Comparison of ENCODE assay signal across 20 cellular contexts in the genomic region with DNA sequence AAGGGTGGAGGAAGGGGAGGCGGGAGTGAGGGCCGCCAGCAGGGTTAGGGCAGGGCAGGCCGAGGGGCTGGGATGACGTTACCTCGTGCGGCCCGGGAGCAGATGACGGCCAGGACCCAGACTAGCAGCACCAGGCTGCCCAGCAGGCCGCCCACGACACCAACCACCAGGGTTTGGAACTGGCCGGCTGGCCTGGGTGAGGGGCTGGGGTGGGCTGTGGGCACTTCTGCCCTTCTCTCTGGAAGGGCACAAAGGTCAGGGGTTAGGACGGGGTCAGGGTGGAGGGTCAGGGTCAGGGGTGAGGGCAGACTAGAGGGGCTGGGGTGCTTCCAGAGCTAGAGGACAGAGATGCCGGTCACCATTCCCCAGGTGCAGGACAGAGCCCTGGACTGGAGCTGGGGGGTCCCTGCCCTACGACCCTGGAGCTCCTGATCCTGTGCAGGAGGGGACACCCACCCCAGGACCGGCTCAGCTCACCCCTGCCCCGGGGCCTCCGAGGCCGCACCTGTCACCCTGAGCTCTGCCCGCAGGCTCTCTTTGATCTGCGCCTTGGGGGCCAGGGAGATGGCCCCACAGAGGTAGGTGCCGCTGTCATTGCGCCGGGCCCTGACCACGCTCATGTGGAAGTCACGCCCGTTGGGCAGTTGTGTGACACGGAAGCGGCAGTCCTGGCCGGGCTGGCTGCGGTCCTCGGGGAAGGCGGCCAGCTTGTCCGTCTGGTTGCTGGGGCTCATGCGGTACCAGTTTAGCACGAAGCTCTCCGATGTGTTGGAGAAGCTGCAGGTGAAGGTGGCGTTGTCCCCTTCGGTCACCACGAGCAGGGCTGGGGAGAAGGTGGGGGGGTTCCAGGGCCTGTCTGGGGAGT. TPM values are rescaled to one million over a fixed set of nuclear protein-coding genes. Genes with fewer than 3 reads are reported as not detected.
A peak's percentile ranks its signal among the peaks of the same experiment; 100 is the strongest.
DNase-seq lines count a peak whose midpoint lies in the region; ATAC-seq, FAIRE-seq and TF ChIP-seq lines count a peak whose summit lies in the region.
"Had no signal": no experiment of that assay in that cellular context is flagged by ENCODE, and none has a peak within 500 bp of the region (broad histone marks: within the 10 kb centered on the region; RNA-seq: fewer than 3 reads in every experiment).

No MANE protein-coding gene starts in this region.

- peaks cover 38 to 86% of the 10 kb centered on the region in 2 experiments; a peak in 4 of 5 replicates for H3K27me3 ChIP-seq in HepG2 (ENCODE audit: control insufficient read depth in 1 of 2, insufficient read depth in 2 of 2, low read length in 2 of 2)
- no peaks in the 10 kb centered on the region for H3K27me3 ChIP-seq in right lobe of liver
- H3K27me3 ChIP-seq in RWPE2 (ENCODE audit: insufficient read depth, poor library complexity, severe bottlenecking): no peaks in the 10 kb centered on the region
- H3K27me3 ChIP-seq in aorta (ENCODE audit: control insufficient read depth in 1 of 2, insufficient read depth in 2 of 2, low read length in 1 of 2): no peaks in the 10 kb centered on the region

- WGBS in HepG2 (ENCODE audit: low lambda C conversion rate): 47% methylated on average over 25 of the region's 39 CpGs
- no CpG with 5 or more reads among the region's 39 CpGs for WGBS in right lobe of liver (ENCODE audit: insufficient coverage, low coverage, low lambda C conversion rate, missing lambda C conversion rate)
- WGBS in aorta, 2 donors: 94 to 95% methylated on average over 39 of the region's 39 CpGs

- intact Hi-C loops in HepG2 (cut with micrococcal nuclease; ENCODE audit: unreplicated experiment) (no loop called here), right lobe of liver (cut with DNase I) (no loop called here), natural killer cell (cut with micrococcal nuclease) (no loop called here), aorta (cut with DNase I) (no loop called here)

- peaks cover 0 to 8% of the 10 kb centered on the region in 2 donors for H3K27me3 Mint-ChIP-seq in natural killer cell (ENCODE audit: low read depth in 2 of 2)
- H3K27me3 Mint-ChIP-seq: naive thymus-derived CD8-positive, alpha-beta T cell had no signal

- no peaks in the 10 kb centered on the region for H3K36me3 Mint-ChIP-seq in natural killer cell
- H3K36me3 Mint-ChIP-seq: immature natural killer cell; naive thymus-derived CD8-positive, alpha-beta T cell had no signal

- no TSS peak for BruUV-seq in HepG2 (replicated peaks; lab: Mats Ljungman, UMichigan)

- no peaks in the 10 kb centered on the region for H4K20me1 ChIP-seq in HepG2 (ENCODE audit: insufficient read depth, low read length)

- CTCF ChIA-PET in HepG2 (lab: Yijun Ruan, JAX; ENCODE audit: low intra/inter-chr PET ratio, low total read pairs): no interaction called here

- POLR2A ChIA-PET in HepG2 (lab: Yijun Ruan, JAX): interaction anchor here (1.0 kb wide), 1 partner anchor 44 kb away, joined by 3 read pairs; the partner anchor contains the start of gene NEU4

- H3K4me3 Mint-ChIP-seq in natural killer cell: no peak overlapping the region
- H3K4me3 Mint-ChIP-seq: immature natural killer cell; naive thymus-derived CD8-positive, alpha-beta T cell had no signal

- H3K9me3 ChIP-seq in HepG2 (ENCODE audit: low read length) (no peaks in the 10 kb centered on the region), right lobe of liver (no peaks in the 10 kb centered on the region), RWPE2 (ENCODE audit: severe bottlenecking) (no peaks in the 10 kb centered on the region), aorta (ENCODE audit: control insufficient read depth, low read length) (no peaks in the 10 kb centered on the region)

- H3K9ac ChIP-seq in HepG2 (ENCODE audit: insufficient read depth, low read depth, low read length): no peak overlapping the region

- H3K79me2 ChIP-seq in HepG2 (ENCODE audit: insufficient read depth, low read length): no peaks in the 10 kb centered on the region

- H2AFZ ChIP-seq in HepG2 (ENCODE audit: low read length): no peak overlapping the region
- H2AFZ ChIP-seq: PC-9 had no signal

- in situ Hi-C loops in HepG2 (cut with HindIII; ENCODE audit: extremely low pct_ligation_motif_present, low pct_unique_long_range_greater_than_20kb): no loop called here

- H3K4me1 Mint-ChIP-seq in natural killer cell: no peaks in the 10 kb centered on the region
- H3K4me1 Mint-ChIP-seq: immature natural killer cell had no signal

- ATAC-seq in HepG2 (no peak), right lobe of liver (no peak), RWPE2 (ENCODE audit: low read depth) (no peak), natural killer cell (no peak), aorta (ENCODE audit: low FRiP score) (peak; percentile 10)
- ATAC-seq: naive thymus-derived CD8-positive, alpha-beta T cell had no signal

- peaks cover 11% of the 10 kb centered on the region for H3K4me1 ChIP-seq in HepG2 (ENCODE audit: insufficient read depth, low read length)
- H3K4me1 ChIP-seq in right lobe of liver: no peaks in the 10 kb centered on the region
- no peaks in the 10 kb centered on the region for H3K4me1 ChIP-seq in RWPE2 (ENCODE audit: insufficient read depth, poor library complexity, severe bottlenecking)
- H3K4me1 ChIP-seq in aorta (ENCODE audit: control insufficient read depth in 1 of 2, insufficient read depth in 2 of 2, low read length in 2 of 2): no peaks in the 10 kb centered on the region

- TF ChIP-seq EP300 in HepG2 (IDR thresholded peaks at IDR 0.05; ENCODE audit: low read depth in 2 of 2, low read length in 2 of 2) (no peak), HepG2 (CRISPR knock-in tag; IDR thresholded peaks at IDR 0.05; ENCODE audit: borderline replicate concordance) (no peak)

- H3K27ac ChIP-seq in HepG2 (ENCODE audit: extremely low read length, insufficient read depth, low read length): no peak overlapping the region
- H3K27ac ChIP-seq in right lobe of liver: no peak overlapping the region
- H3K27ac ChIP-seq in RWPE2 (ENCODE audit: poor library complexity, severe bottlenecking): no peak overlapping the region
- H3K27ac ChIP-seq in aorta (ENCODE audit: low read depth in 1 of 2, low read length in 2 of 2): no peak overlapping the region
- H3K27ac ChIP-seq: PC-9, SK-N-MC had no signal

- H3K9me3 Mint-ChIP-seq in natural killer cell: no peaks in the 10 kb centered on the region
- H3K9me3 Mint-ChIP-seq: immature natural killer cell; naive thymus-derived CD8-positive, alpha-beta T cell had no signal

- no peak for FAIRE-seq in HepG2 (lab: Jason Lieb, UNC)
- FAIRE-seq: G401.6 had no signal

- no peak for TF ChIP-seq POLR2A in HepG2 (IDR thresholded peaks at IDR 0.05; ENCODE audit: insufficient read depth in 1 of 2, low read depth in 2 of 2, low read length in 2 of 2)
- no peak for TF ChIP-seq POLR2A in right lobe of liver (IDR thresholded peaks at IDR 0.05)

- TF ChIP-seq RAD21 in HepG2 (CRISPR knock-in tag; IDR thresholded peaks at IDR 0.05): no peak

- H3K27ac Mint-ChIP-seq in natural killer cell: no peak overlapping the region
- H3K27ac Mint-ChIP-seq: immature natural killer cell had no signal

- DNase-seq in HepG2 (ENCODE audit: low spot score) (no peak), right lobe of liver (no peak), RWPE2 (ENCODE audit: low spot score) (peak; percentile 55), natural killer cell (peak; percentile 12), aorta (peak; percentile 53 to 70), NCI-H446 treated with DMSO at 0.1 percent for 48 hours (lab: John Stamatoyannopoulos, UW) (no peak), SHP77 (lab: John Stamatoyannopoulos, UW) (no peak)
- DNase-seq: activated gamma-delta T cell; cerebellar nuclear complex; effector memory CD4-positive, alpha-beta T cell; GOT3; immature natural killer cell; naive thymus-derived CD8-positive, alpha-beta T cell; NCI-H2171; PC-9 had no signal

- no peak for TF ChIP-seq CTCF in HepG2 (CRISPR knock-in tag; IDR thresholded peaks at IDR 0.05)
- no peak for TF ChIP-seq CTCF in right lobe of liver (IDR thresholded peaks at IDR 0.05)
- no peak for TF ChIP-seq CTCF in RWPE2 (IDR thresholded peaks at IDR 0.05; ENCODE audit: poor library complexity, severe bottlenecking)
- no peak for TF ChIP-seq CTCF in natural killer cell (IDR thresholded peaks at IDR 0.05)

- H3K4me2 ChIP-seq in HepG2 (ENCODE audit: low read depth, low read length): no peak overlapping the region
- H3K4me2 ChIP-seq: PC-9 had no signal

- no peak overlapping the region for H3K4me3 ChIP-seq in HepG2 (replicated peaks in 1 of 3; ENCODE audit: insufficient read depth in 1 of 3, low read depth in 2 of 3, low read length in 3 of 3)
- H3K4me3 ChIP-seq in right lobe of liver: no peak overlapping the region
- H3K4me3 ChIP-seq in RWPE2 (ENCODE audit: severe bottlenecking): no peak overlapping the region
- H3K4me3 ChIP-seq in aorta (ENCODE audit: low read length in 2 of 2): no peak overlapping the region
- H3K4me3 ChIP-seq: PC-9, SK-N-MC had no signal

- H3K36me3 ChIP-seq in HepG2 (replicated peaks in 1 of 2; ENCODE audit: control insufficient read depth in 1 of 2, insufficient read depth in 2 of 2, low read length in 2 of 2) (no peaks in the 10 kb centered on the region), right lobe of liver (no peaks in the 10 kb centered on the region), RWPE2 (ENCODE audit: low read depth) (no peaks in the 10 kb centered on the region), aorta (ENCODE audit: control insufficient read depth in 1 of 2, insufficient read depth in 2 of 2, low read length in 1 of 2) (no peaks in the 10 kb centered on the region)

RNA-seq across cellular contexts. Expression of gene PDCD1, which starts 6.3 kb away (rescaled TPM):
- total RNA-seq in HepG2 (2016; rRNA removed; fragmentation: Illumina TruSeq; extraction: Trizol) (not detected in 2 replicates), right lobe of liver (under 1 TPM in 3 of 6 experiments, not detected in 3; 0.19 to 0.61 (median 0.20) TPM), natural killer cell (under 1 TPM in 1 of 3 donors, not detected in 2; 0.45 TPM), aorta (under 1 TPM; 0.39 to 0.75 TPM)
- not detected in 2 replicates for total RNA-seq in HepG2 (2016; cell fraction: cytosol; rRNA removed; fragmentation: Illumina TruSeq; extraction: Trizol; ENCODE audit: low read depth)
- 0.11 TPM in 1 of 2 replicates, not detected in the other for total RNA-seq in HepG2 (2016; cell fraction: insoluble cytoplasmic fraction; rRNA removed; fragmentation: Illumina TruSeq; extraction: Trizol)
- 0.09 TPM in 1 of 2 replicates, not detected in the other for total RNA-seq in HepG2 (2016; cell fraction: membrane; rRNA removed; fragmentation: Illumina TruSeq; extraction: Trizol)
- total RNA-seq in HepG2 (2016; cell fraction: nucleus; rRNA removed; fragmentation: Illumina TruSeq; extraction: Trizol): 0.59 TPM in 1 of 2 replicates, not detected in the other
- polyA plus RNA-seq in HepG2 (2011; rRNA removed) (0.04 and 0.31 TPM in 2 replicates), aorta (not detected)
- 0.15 and 0.24 TPM in 2 replicates for polyA plus RNA-seq in HepG2 (2011; cell fraction: cytosol; rRNA removed)
- polyA plus RNA-seq in HepG2 (2011; cell fraction: nucleus; rRNA removed): 0.18 and 0.19 TPM in 2 replicates
- not detected in 2 replicates for polyA plus RNA-seq in HepG2 (2012)
- 0.41 TPM in 1 of 2 replicates, not detected in the other for polyA plus RNA-seq in HepG2 (2016; cell fraction: cytosol; fragmentation: Illumina TruSeq; extraction: Trizol; ENCODE audit: low read depth)
- polyA plus RNA-seq in HepG2 (2016; cell fraction: insoluble cytoplasmic fraction; fragmentation: Illumina TruSeq; extraction: Trizol; ENCODE audit: low read depth): not detected in 2 replicates
- polyA plus RNA-seq in HepG2 (2016; cell fraction: membrane; fragmentation: Illumina TruSeq; extraction: Trizol; ENCODE audit: low read depth): not detected in 2 replicates
- polyA plus RNA-seq in HepG2 (2016; cell fraction: nucleus; fragmentation: Illumina TruSeq; extraction: Trizol; ENCODE audit: insufficient read depth, low read depth): not detected in 2 replicates
- polyA minus RNA-seq in HepG2 (2011; rRNA and poly(A)+ RNA removed; ENCODE audit: low replicate concordance): 0.70 TPM in 1 of 2 replicates, not detected in the other
- polyA minus RNA-seq in HepG2 (2011; cell fraction: cytosol; rRNA and poly(A)+ RNA removed): not detected in 2 replicates
- not detected in 2 replicates for polyA minus RNA-seq in HepG2 (2011; cell fraction: nucleus; rRNA and poly(A)+ RNA removed)
- total RNA-seq: fibroblast of lung, PC-9, pulmonary artery endothelial cell had no signal
- polyA plus RNA-seq: fibroblast of lung had no signal

RNA-seq across cellular contexts. Expression of gene RTP5, which starts 17.2 kb away (rescaled TPM):
- total RNA-seq in HepG2 (2016; rRNA removed; fragmentation: Illumina TruSeq; extraction: Trizol) (not detected in 2 replicates), right lobe of liver (not detected), natural killer cell (1 to 10 TPM in 1 of 3 donors, under 1 TPM in 2; 0.47 to 1.7 (median 0.68) TPM), aorta (not detected)
- not detected in 2 replicates for total RNA-seq in HepG2 (2016; cell fraction: cytosol; rRNA removed; fragmentation: Illumina TruSeq; extraction: Trizol; ENCODE audit: low read depth)
- total RNA-seq in HepG2 (2016; cell fraction: insoluble cytoplasmic fraction; rRNA removed; fragmentation: Illumina TruSeq; extraction: Trizol): not detected in 2 replicates
- total RNA-seq in HepG2 (2016; cell fraction: membrane; rRNA removed; fragmentation: Illumina TruSeq; extraction: Trizol): not detected in 2 replicates
- not detected in 2 replicates for total RNA-seq in HepG2 (2016; cell fraction: nucleus; rRNA removed; fragmentation: Illumina TruSeq; extraction: Trizol)
- polyA plus RNA-seq in HepG2 (2011; rRNA removed) (not detected in 2 replicates), aorta (not detected)
- polyA plus RNA-seq in HepG2 (2011; cell fraction: cytosol; rRNA removed): not detected in 2 replicates
- not detected in 2 replicates for polyA plus RNA-seq in HepG2 (2011; cell fraction: nucleus; rRNA removed)
- polyA plus RNA-seq in HepG2 (2012): not detected in 2 replicates
- not detected in 2 replicates for polyA plus RNA-seq in HepG2 (2016; cell fraction: cytosol; fragmentation: Illumina TruSeq; extraction: Trizol; ENCODE audit: low read depth)
- not detected in 2 replicates for polyA plus RNA-seq in HepG2 (2016; cell fraction: insoluble cytoplasmic fraction; fragmentation: Illumina TruSeq; extraction: Trizol; ENCODE audit: low read depth)
- not detected in 2 replicates for polyA plus RNA-seq in HepG2 (2016; cell fraction: membrane; fragmentation: Illumina TruSeq; extraction: Trizol; ENCODE audit: low read depth)
- polyA plus RNA-seq in HepG2 (2016; cell fraction: nucleus; fragmentation: Illumina TruSeq; extraction: Trizol; ENCODE audit: insufficient read depth, low read depth): not detected in 2 replicates
- polyA minus RNA-seq in HepG2 (2011; rRNA and poly(A)+ RNA removed; ENCODE audit: low replicate concordance): not detected in 2 replicates
- polyA minus RNA-seq in HepG2 (2011; cell fraction: cytosol; rRNA and poly(A)+ RNA removed): not detected in 2 replicates
- polyA minus RNA-seq in HepG2 (2011; cell fraction: nucleus; rRNA and poly(A)+ RNA removed): not detected in 2 replicates
- total RNA-seq: fibroblast of lung; naive thymus-derived CD8-positive, alpha-beta T cell; PC-9; pulmonary artery endothelial cell had no signal
- polyA plus RNA-seq: fibroblast of lung; immature natural killer cell; naive thymus-derived CD8-positive, alpha-beta T cell had no signal

RNA-seq across cellular contexts. Expression of gene NEU4, which starts 43.4 kb away (rescaled TPM):
- total RNA-seq in HepG2 (2016; rRNA removed; fragmentation: Illumina TruSeq; extraction: Trizol) (104 and 107 TPM in 2 replicates), right lobe of liver (10 to 100 TPM; 16.8 to 87.1 (median 76.2) TPM), natural killer cell (1 to 10 TPM in 2 of 3 donors, under 1 TPM in 1; 0.39 to 6.6 (median 2.2) TPM), aorta (under 1 TPM in 1 of 2 donors, not detected in 1; 0.26 TPM)
- total RNA-seq in HepG2 (2016; cell fraction: cytosol; rRNA removed; fragmentation: Illumina TruSeq; extraction: Trizol; ENCODE audit: low read depth): 27.0 and 30.1 TPM in 2 replicates
- 108 and 118 TPM in 2 replicates for total RNA-seq in HepG2 (2016; cell fraction: insoluble cytoplasmic fraction; rRNA removed; fragmentation: Illumina TruSeq; extraction: Trizol)
- 67.8 and 70.6 TPM in 2 replicates for total RNA-seq in HepG2 (2016; cell fraction: membrane; rRNA removed; fragmentation: Illumina TruSeq; extraction: Trizol)
- total RNA-seq in HepG2 (2016; cell fraction: nucleus; rRNA removed; fragmentation: Illumina TruSeq; extraction: Trizol): 43.9 and 53.0 TPM in 2 replicates
- polyA plus RNA-seq in HepG2 (2011; rRNA removed) (53.5 and 71.4 TPM in 2 replicates), aorta (1 to 10 TPM in 1 of 2 donors, not detected in 1; 6.4 TPM)
- 52.8 and 126 TPM in 2 replicates for polyA plus RNA-seq in HepG2 (2011; cell fraction: cytosol; rRNA removed)
- 167 and 187 TPM in 2 replicates for polyA plus RNA-seq in HepG2 (2011; cell fraction: nucleus; rRNA removed)
- polyA plus RNA-seq in HepG2 (2012): 34.5 and 40.6 TPM in 2 replicates
- polyA plus RNA-seq in HepG2 (2016; cell fraction: cytosol; fragmentation: Illumina TruSeq; extraction: Trizol; ENCODE audit: low read depth): 23.8 and 25.7 TPM in 2 replicates
- polyA plus RNA-seq in HepG2 (2016; cell fraction: insoluble cytoplasmic fraction; fragmentation: Illumina TruSeq; extraction: Trizol; ENCODE audit: low read depth): 96.8 and 121 TPM in 2 replicates
- polyA plus RNA-seq in HepG2 (2016; cell fraction: membrane; fragmentation: Illumina TruSeq; extraction: Trizol; ENCODE audit: low read depth): 48.5 and 51.3 TPM in 2 replicates
- polyA plus RNA-seq in HepG2 (2016; cell fraction: nucleus; fragmentation: Illumina TruSeq; extraction: Trizol; ENCODE audit: insufficient read depth, low read depth): 84.0 and 95.2 TPM in 2 replicates
- polyA minus RNA-seq in HepG2 (2011; rRNA and poly(A)+ RNA removed; ENCODE audit: low replicate concordance): 114 TPM in 1 of 2 replicates, not detected in the other
- polyA minus RNA-seq in HepG2 (2011; cell fraction: cytosol; rRNA and poly(A)+ RNA removed): 45.5 and 50.7 TPM in 2 replicates
- 32.4 and 35.0 TPM in 2 replicates for polyA minus RNA-seq in HepG2 (2011; cell fraction: nucleus; rRNA and poly(A)+ RNA removed)
- total RNA-seq: activated CD8-positive, alpha-beta memory T cell treated with anti-CD3 and anti-CD28 coated beads for 36 hours; fibroblast of lung; naive thymus-derived CD8-positive, alpha-beta T cell; pulmonary artery endothelial cell had no signal
- polyA plus RNA-seq: fibroblast of lung; immature natural killer cell; naive thymus-derived CD8-positive, alpha-beta T cell had no signal

Comparison
In these comparisons a context has a peak if more than half of its experiments do, and no peak if none do; other contexts are left out.
1. DNase-seq: peak in RWPE2 (single experiment), natural killer cell (single experiment) and aorta (2 of 2); none in HepG2 (single experiment), right lobe of liver (0 of 3), NCI-H446 treated with DMSO at 0.1 percent for 48 hours (single experiment) and SHP77 (0 of 2).